Comparison of ENCODE assay signal across 31 cellular contexts in the genomic region with DNA sequence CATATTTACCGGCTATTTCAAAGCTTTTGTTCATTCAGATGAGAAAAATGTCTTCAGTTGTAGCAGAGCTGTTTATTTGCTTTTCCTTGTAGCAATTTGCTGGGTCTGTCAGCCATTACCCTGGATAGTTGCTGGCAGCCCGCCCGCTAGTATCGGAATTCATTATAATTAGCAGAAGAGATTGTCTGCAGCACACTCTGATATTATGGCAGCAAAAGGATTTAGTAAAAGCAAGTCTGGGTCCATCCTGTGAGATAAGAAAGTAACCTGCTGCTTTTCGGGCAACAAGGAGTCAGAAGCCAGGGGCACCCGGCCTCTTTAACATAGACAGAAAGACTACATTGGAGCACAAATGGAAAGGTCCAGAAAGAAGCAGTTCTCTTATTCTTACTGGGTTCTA.
"Had no signal": no experiment of that assay in that cellular context is flagged by ENCODE, and none has a peak within 500 bp of the region (broad histone marks: within the 10 kb centered on the region; RNA-seq: fewer than 3 reads in every experiment).

No MANE protein-coding gene starts in this region.

- H3K27ac ChIP-seq: ascending aorta, body of pancreas, coronary artery had no signal

- H3K4me1 ChIP-seq: ascending aorta, body of pancreas had no signal

- DNase-seq: activated B cell treated with CpG ODN at 0.5 μM for 24 hours; activated CD4-positive, alpha-beta T cell treated with anti-CD3 and anti-CD28 coated beads for 1 hour; activated CD4-positive, alpha-beta T cell treated with anti-CD3 and anti-CD28 coated beads, Interleukin-2, amount 10 ng/mL, durations not matched to agents 24 days and 14 days; activated CD4-positive, alpha-beta T cell treated with anti-CD3 and anti-CD28 coated beads, Interleukin-2, amount 50 U/mL, for 48 hours; activated CD8-positive, alpha-beta memory T cell treated with anti-CD3 and anti-CD28 coated beads, Interleukin-2, amount 10 ng/mL, durations not matched to agents 7 days and 5 days; activated effector memory CD4-positive, alpha-beta T cell treated with anti-CD3 and anti-CD28 coated beads, Interleukin-2, amount 50 U/mL, for 16 hours; activated naive CD4-positive, alpha-beta T cell treated with Interleukin-2 at 50 U/mL for 16 hours; activated naive CD8-positive, alpha-beta T cell treated with anti-CD3 and anti-CD28 coated beads, Interleukin-2, amount 50 U/mL, for 24 hours; activated T-cell treated with anti-CD3 and anti-CD28 coated beads, Interleukin-2, amount 50 U/mL, for 4 hours; amniotic stem cell; body of pancreas; central memory CD4-positive, alpha-beta T cell; KG1; NCI-H1092; NCI-H1436; NCI-H1694 treated with DMSO at 0.1 percent for 48 hours; NCI-H2029 treated with DMSO at 0.1 percent for 48 hours; NCI-H2227 treated with DMSO at 0.1 percent for 48 hours; NCI-H446 treated with DMSO at 0.1 percent for 48 hours; NCI-H524 treated with DMSO at 0.1 percent for 48 hours; NCI-H774; NK-92 treated with Interleukin-12 subunit alpha and Interleukin-12 subunit beta, amount 100 ng/mL, for 24 hours; OCI-M1; RPMI8226; T-helper 17 cell; T-helper 9 cell had no signal

- ATAC-seq: activated CD8-positive, alpha-beta memory T cell treated with anti-CD3 and anti-CD28 coated beads, Interleukin-2, amount 10 ng/mL, durations not matched to agents 7 days and 5 days; activated naive CD4-positive, alpha-beta T cell treated with anti-CD3 and anti-CD28 coated beads, Interleukin-2, amount 50 U/mL, for 72 hours; activated naive CD8-positive, alpha-beta T cell treated with anti-CD3 and anti-CD28 coated beads, Interleukin-2, amount 50 U/mL, for 24 hours; activated T-cell treated with anti-CD3 and anti-CD28 coated beads, Interleukin-2, amount 50 U/mL, for 4 hours; body of pancreas; Panc1; Right ventricle myocardium inferior; T-helper 17 cell had no signal

- H3K4me3 ChIP-seq: ascending aorta, body of pancreas, coronary artery had no signal

- H3K9me3 ChIP-seq: ascending aorta, body of pancreas had no signal

- H3K27me3 ChIP-seq: ascending aorta, body of pancreas had no signal
